In the genomic region with DNA sequence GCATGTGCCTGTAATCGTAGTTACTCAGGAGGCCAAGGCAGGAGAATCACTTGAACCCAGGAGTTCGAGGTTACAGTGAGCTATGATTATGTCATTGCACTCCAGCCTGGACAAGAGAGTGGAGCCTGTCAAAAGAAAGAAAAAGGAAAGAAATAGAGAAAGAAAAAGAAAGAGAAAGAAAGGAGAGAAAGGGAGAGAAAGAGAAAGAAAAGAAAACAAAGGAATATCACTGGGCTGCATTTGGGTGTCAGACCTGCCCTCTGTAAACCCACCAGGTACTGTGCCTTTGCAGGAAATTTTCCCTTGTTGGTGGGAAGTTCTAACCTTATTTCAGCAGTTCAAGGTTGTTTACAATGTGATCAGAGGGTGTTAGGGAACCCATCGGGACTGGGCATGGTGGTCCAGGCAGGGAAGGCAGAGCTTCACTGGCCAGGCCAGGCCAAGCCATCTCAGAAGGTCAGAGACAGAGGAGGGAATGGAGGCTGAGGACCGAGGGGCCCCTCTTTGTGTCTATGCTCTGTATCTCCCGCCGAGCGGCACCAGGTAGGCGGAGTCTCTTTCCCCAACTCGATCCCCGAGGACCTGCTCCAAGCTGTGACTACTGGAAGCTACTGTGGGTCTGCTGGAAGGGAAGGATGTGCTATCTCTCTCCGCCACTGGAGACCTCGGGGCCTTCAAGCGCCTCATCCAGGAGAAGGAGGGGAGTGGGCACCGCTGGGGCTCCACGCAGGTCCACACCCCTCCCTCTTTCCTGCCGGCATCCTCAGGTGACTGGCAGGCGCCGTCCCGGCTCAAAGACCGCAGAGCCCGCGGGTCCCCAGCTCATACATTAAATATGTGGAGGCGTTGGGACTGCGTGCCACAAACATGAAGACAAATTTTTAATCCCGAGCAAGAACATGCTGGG, we compare ENCODE assay signal across 14 cellular contexts. TPM values are rescaled to one million over a fixed set of nuclear protein-coding genes. Genes with fewer than 3 reads are reported as not detected.
DNase-seq lines count a peak whose midpoint lies in the region; ATAC-seq and TF ChIP-seq lines count a peak whose summit lies in the region.
"Had no signal": no experiment of that assay in that cellular context is flagged by ENCODE, and none has a peak within 500 bp of the region (broad histone marks: within the 10 kb centered on the region; RNA-seq: fewer than 3 reads in every experiment).

No MANE protein-coding gene starts in this region.

- H3K9me3 Mint-ChIP-seq in activated naive CD4-positive, alpha-beta T cell treated with anti-CD3 and anti-CD28 coated beads, Interleukin-2, amount 50 U/mL, for 72 hours = no peaks in the 10 kb centered on the region
- H3K9me3 Mint-ChIP-seq: activated CD4-positive, alpha-beta memory T cell treated with anti-CD3 and anti-CD28 coated beads, Interleukin-2, amount 10 ng/mL, durations not matched to agents 7 days and 5 days; activated T-helper 2 cell treated with anti-CD3 and anti-CD28 coated beads, Interferon-gamma antibody, Interleukin-2, Interleukin-4, amounts not matched to agents 10 μg/mL and 5 μg/mL and 100 μg/mL, durations not matched to agents 14 hours and 24 hours and 36 hours had no signal

- TF ChIP-seq CTCF in MM.1S (IDR thresholded peaks at IDR 0.05; ENCODE audit: low read length) = no peak
- peak; percentile 37 for TF ChIP-seq CTCF in brain microvascular endothelial cell (IDR thresholded peaks at IDR 0.05; ENCODE audit: low read depth, low read length, missing control alignments)
- no peak for TF ChIP-seq CTCF in neural cell (IDR thresholded peaks at IDR 0.05; ENCODE audit: poor library complexity, severe bottlenecking)

- H2AFZ ChIP-seq in MM.1S (ENCODE audit: low read length) (peak overlapping the region; percentile 9; the same call in 1 of the 2 replicates), neural cell (ENCODE audit: low read depth, low read length) (no peak overlapping the region)

- H3K36me3 ChIP-seq in MM.1S (replicated peaks; ENCODE audit: insufficient read depth, low read length) (no peaks in the 10 kb centered on the region), brain microvascular endothelial cell (replicated peaks) (peaks cover 3% of the 10 kb centered on the region), neural cell (ENCODE audit: insufficient read depth, low read length) (no peaks in the 10 kb centered on the region)
- H3K36me3 ChIP-seq: colonic mucosa had no signal

- H3K27ac Mint-ChIP-seq in activated naive CD4-positive, alpha-beta T cell treated with anti-CD3 and anti-CD28 coated beads, Interleukin-2, amount 50 U/mL, for 72 hours = no peak overlapping the region
- H3K27ac Mint-ChIP-seq: activated CD4-positive, alpha-beta memory T cell treated with anti-CD3 and anti-CD28 coated beads, Interleukin-2, amount 10 ng/mL, durations not matched to agents 7 days and 5 days; activated T-helper 2 cell treated with anti-CD3 and anti-CD28 coated beads, Interferon-gamma antibody, Interleukin-2, Interleukin-4, amounts not matched to agents 10 μg/mL and 5 μg/mL and 100 μg/mL, durations not matched to agents 14 hours and 24 hours and 36 hours had no signal

- no peak for ATAC-seq in HG03175 (IDR thresholded peaks at IDR 0.05; ENCODE audit: unreplicated experiment)
- ATAC-seq in activated naive CD4-positive, alpha-beta T cell treated with anti-CD3 and anti-CD28 coated beads, Interleukin-2, amount 50 U/mL, for 72 hours = no peak

- H3K79me2 ChIP-seq in MM.1S (ENCODE audit: low read length) = no peaks in the 10 kb centered on the region
- H3K79me2 ChIP-seq in neural cell (replicated peaks; ENCODE audit: insufficient read depth, low read length) = no peaks in the 10 kb centered on the region

- H3K9me2 ChIP-seq in MM.1S (replicated peaks; ENCODE audit: insufficient read depth, low read length) (no peaks in the 10 kb centered on the region), neural cell (ENCODE audit: insufficient read depth, low read length) (no peaks in the 10 kb centered on the region)

- in situ Hi-C loops in brain microvascular endothelial cell (cut with HindIII; ENCODE audit: low pct_ligation_motif_present, low sequenced_read_pairs) = no loop called here

- DNase-seq in ELF-1 (ENCODE audit: low read depth, low spot score) (peak; percentile 52), MM.1S (no peak), brain microvascular endothelial cell (no peak), D341Med (ENCODE audit: low spot score) (no peak)
- no peak for DNase-seq in activated naive CD4-positive, alpha-beta T cell treated with anti-CD3 and anti-CD28 coated beads, Interleukin-2, amount 50 U/mL, for 72 hours (ENCODE audit: low spot score in 2 of 2)
- DNase-seq in activated CD4-positive, CD25-positive, alpha-beta regulatory T cell treated with anti-CD3 and anti-CD28 coated beads, Interleukin-2, amount 50 U/mL, for 72 hours = no peak
- DNase-seq: activated CD4-positive, alpha-beta memory T cell treated with anti-CD3 and anti-CD28 coated beads, Interleukin-2, amount 10 ng/mL, durations not matched to agents 7 days and 5 days; colonic mucosa; NCI-H2029 treated with DMSO at 0.1 percent for 48 hours; SIG-M5 had no signal

- peaks cover 17% of the 10 kb centered on the region for H3K27me3 ChIP-seq in MM.1S (replicated peaks; ENCODE audit: insufficient read depth, low read length)
- peaks cover 28% of the 10 kb centered on the region for H3K27me3 ChIP-seq in brain microvascular endothelial cell (replicated peaks)
- peaks cover 62% of the 10 kb centered on the region for H3K27me3 ChIP-seq in neural cell (ENCODE audit: insufficient read depth, low read depth, low read length)

- TF ChIP-seq EP300 in neural cell (conservative IDR thresholded peaks at IDR 0.05; ENCODE audit: poor library complexity, severe bottlenecking) = no peak

- peaks cover 21% of the 10 kb centered on the region for H3K4me1 ChIP-seq in MM.1S (ENCODE audit: low read length)
- H3K4me1 ChIP-seq: colonic mucosa had no signal

- no peak overlapping the region for H3K9ac ChIP-seq in MM.1S (ENCODE audit: low read length)
- no peak overlapping the region for H3K9ac ChIP-seq in neural cell (ENCODE audit: low read length)

- H3F3A ChIP-seq in MM.1S (ENCODE audit: insufficient read depth, low read length) (peaks cover 18% of the 10 kb centered on the region), neural cell (ENCODE audit: insufficient read depth, low read length, poor library complexity, severe bottlenecking) (peaks cover 4% of the 10 kb centered on the region)

- no peaks in the 10 kb centered on the region for H3K9me3 ChIP-seq in MM.1S (replicated peaks; ENCODE audit: insufficient read depth, low read length)
- no peaks in the 10 kb centered on the region for H3K9me3 ChIP-seq in neural cell (ENCODE audit: low read length)
- H3K9me3 ChIP-seq: colonic mucosa had no signal

- H3K4me2 ChIP-seq in MM.1S (ENCODE audit: low read depth, low read length) (peak overlapping the region; percentile 24; the same call in 1 of the 2 replicates), neural cell (ENCODE audit: low read length) (no peak overlapping the region)

- no peak overlapping the region for H3K4me3 ChIP-seq in MM.1S (ENCODE audit: low read length)
- no peak overlapping the region for H3K4me3 ChIP-seq in brain microvascular endothelial cell (ENCODE audit: low read depth, low read length)
- H3K4me3 ChIP-seq in neural cell (ENCODE audit: low read length) = peak overlapping the region; percentile 38
- H3K4me3 ChIP-seq: colonic mucosa had no signal

- H3K27ac ChIP-seq in MM.1S (ENCODE audit: low read length) (no peak overlapping the region), brain microvascular endothelial cell (no peak overlapping the region), neural cell (ENCODE audit: low read length) (no peak overlapping the region)
- H3K27ac ChIP-seq: C4-2B, colonic mucosa had no signal

- no peak for TF ChIP-seq RAD21 in neural cell (conservative IDR thresholded peaks at IDR 0.05)

- no peaks in the 10 kb centered on the region for H3K36me3 Mint-ChIP-seq in activated naive CD4-positive, alpha-beta T cell treated with anti-CD3 and anti-CD28 coated beads, Interleukin-2, amount 50 U/mL, for 72 hours

- H4K20me1 ChIP-seq in MM.1S (ENCODE audit: insufficient read depth, low read length) (no peaks in the 10 kb centered on the region), neural cell (ENCODE audit: insufficient read depth) (no peaks in the 10 kb centered on the region)

TF ChIP-seq in neural cell, 6 proteins besides CTCF, POLR2A, EP300 and RAD21 (continues in another document):
- TF ChIP-seq MXI1 (conservative IDR thresholded peaks at IDR 0.05; ENCODE audit: poor library complexity, severe bottlenecking) = no peak
- TF ChIP-seq SMC3 (conservative IDR thresholded peaks at IDR 0.05; ENCODE audit: poor library complexity) = no peak
- no peak for TF ChIP-seq POLR2AphosphoS5 (IDR thresholded peaks at IDR 0.05)

RNA-seq across cellular contexts. Expression of gene KAZALD1, which starts 15.2 kb away (rescaled TPM):
- 1.2 and 1.6 TPM in 2 replicates for polyA plus RNA-seq in neural cell
- polyA minus RNA-seq in neural cell = 1.5 and 1.6 TPM in 2 replicates
- total RNA-seq in activated naive CD4-positive, alpha-beta T cell treated with anti-CD3 and anti-CD28 coated beads, Interleukin-2, amount 50 U/mL, for 72 hours = 1 to 10 TPM in 1 of 2 donors, under 1 TPM in 1; 0.60 to 1.3 TPM

RNA-seq across cellular contexts. Expression of gene SFXN3, which starts 15.6 kb away (rescaled TPM):
- polyA plus RNA-seq in neural cell = 52.1 and 56.5 TPM in 2 replicates
- polyA minus RNA-seq in neural cell = 29.7 and 32.3 TPM in 2 replicates
- total RNA-seq in activated naive CD4-positive, alpha-beta T cell treated with anti-CD3 and anti-CD28 coated beads, Interleukin-2, amount 50 U/mL, for 72 hours = 10 to 100 TPM; 36.9 to 43.9 TPM

RNA-seq across cellular contexts. Expression of gene PDZD7, which starts 15.7 kb away (rescaled TPM):
- polyA plus RNA-seq in neural cell = 1.5 and 2.6 TPM in 2 replicates
- polyA minus RNA-seq in neural cell = 2.2 and 2.8 TPM in 2 replicates
- total RNA-seq in activated naive CD4-positive, alpha-beta T cell treated with anti-CD3 and anti-CD28 coated beads, Interleukin-2, amount 50 U/mL, for 72 hours = 1 to 10 TPM in 1 of 2 donors, under 1 TPM in 1; 0.80 to 1.3 TPM

RNA-seq across cellular contexts. Expression of gene LZTS2, which starts 47.0 kb away (rescaled TPM):
- polyA plus RNA-seq in neural cell = 40.1 and 58.4 TPM in 2 replicates
- polyA minus RNA-seq in neural cell = 27.4 and 31.2 TPM in 2 replicates
- total RNA-seq in activated naive CD4-positive, alpha-beta T cell treated with anti-CD3 and anti-CD28 coated beads, Interleukin-2, amount 50 U/mL, for 72 hours = 10 to 100 TPM in 1 of 2 donors, 1 to 10 TPM in 1; 6.8 to 19.2 TPM

RNA-seq across cellular contexts. Expression of gene TWNK, which starts 59.2 kb away (rescaled TPM):
- polyA plus RNA-seq in neural cell = 4.2 and 4.8 TPM in 2 replicates
- 5.6 TPM in 2 replicates for polyA minus RNA-seq in neural cell
- total RNA-seq in activated naive CD4-positive, alpha-beta T cell treated with anti-CD3 and anti-CD28 coated beads, Interleukin-2, amount 50 U/mL, for 72 hours = 10 to 100 TPM; 11.6 to 17.0 TPM
